17 cellular contexts compared by ENCODE assay signal in genomic region chr7:133482626-133483025, GRCh38.
DNase-seq lines count a peak whose midpoint lies in the region; ATAC-seq, FAIRE-seq and TF ChIP-seq lines count a peak whose summit lies in the region.
"Had no signal": no experiment of that assay in that cellular context is flagged by ENCODE, and none has a peak within 500 bp of the region (broad histone marks: within the 10 kb centered on the region; RNA-seq: fewer than 3 reads in every experiment).

No MANE protein-coding gene starts in this region.

- no peak for DNase-seq in activated naive CD4-positive, alpha-beta T cell (lab: John Stamatoyannopoulos, UW)
- DNase-seq in effector memory CD8-positive, alpha-beta T cell = no peak
- DNase-seq in GM12892 (ENCODE audit: insufficient read length) (no peak), frontal cortex (ENCODE audit: low spot score in 2 of 2) (no peak)
- DNase-seq: AML-193; GM23248; HCEC 1CT; NCI-H1417 treated with DMSO at 0.1 percent for 48 hours; NCI-H1930; NCI-H2171; NCI-H446; NK-92 treated with Interleukin-12 subunit alpha and Interleukin-12 subunit beta, amount 100 ng/mL, for 24 hours; SHP77 had no signal

- no peak overlapping the region for H3K27ac ChIP-seq in HEK293 (ENCODE audit: extremely low read depth, low read depth, low read length)
- H3K27ac ChIP-seq: GM23248 had no signal

- H3K9me3 Mint-ChIP-seq in activated naive CD4-positive, alpha-beta T cell treated with anti-CD3 and anti-CD28 coated beads, Interleukin-2, amount 50 U/mL, for 24 hours = no peaks in the 10 kb centered on the region
- no peaks in the 10 kb centered on the region for H3K9me3 Mint-ChIP-seq in effector memory CD8-positive, alpha-beta T cell

- peaks cover 66% of the 10 kb centered on the region for H3K4me1 Mint-ChIP-seq in activated naive CD4-positive, alpha-beta T cell treated with anti-CD3 and anti-CD28 coated beads, Interleukin-2, amount 50 U/mL, for 24 hours
- H3K4me1 Mint-ChIP-seq in effector memory CD8-positive, alpha-beta T cell (ENCODE audit: low read depth in 2 of 2) = peaks cover 42 to 64% of the 10 kb centered on the region in 2 donors

- TF ChIP-seq CTCF in HEK293 (tag by site-specific recombination; IDR thresholded peaks at IDR 0.05) = no peak

- H3K27me3 Mint-ChIP-seq in activated naive CD4-positive, alpha-beta T cell treated with anti-CD3 and anti-CD28 coated beads, Interleukin-2, amount 50 U/mL, for 24 hours = no peaks in the 10 kb centered on the region
- no peaks in the 10 kb centered on the region for H3K27me3 Mint-ChIP-seq in effector memory CD8-positive, alpha-beta T cell

- H3K27ac Mint-ChIP-seq in activated naive CD4-positive, alpha-beta T cell treated with anti-CD3 and anti-CD28 coated beads, Interleukin-2, amount 50 U/mL, for 24 hours = peak overlapping the region; percentile 8
- peak overlapping the region; percentile 24 to 41 for H3K27ac Mint-ChIP-seq in effector memory CD8-positive, alpha-beta T cell

- H3K4me1 ChIP-seq in HEK293 (ENCODE audit: control insufficient read depth, insufficient read depth, low read length) = peaks cover 18% of the 10 kb centered on the region

- H3K4me3 Mint-ChIP-seq in activated naive CD4-positive, alpha-beta T cell treated with anti-CD3 and anti-CD28 coated beads, Interleukin-2, amount 50 U/mL, for 24 hours = no peak overlapping the region
- peak overlapping the region; percentile 7 to 61 for H3K4me3 Mint-ChIP-seq in effector memory CD8-positive, alpha-beta T cell

- no peak for TF ChIP-seq POLR2A in GM12892 (IDR thresholded peaks at IDR 0.05; ENCODE audit: low read depth, low read length)

- FAIRE-seq in GM12892 (lab: Jason Lieb, UNC) = no peak
- FAIRE-seq in frontal cortex (lab: Jason Lieb, UNC) = no peak
- FAIRE-seq: G401.6 had no signal

- H3K9me3 ChIP-seq in HEK293 (ENCODE audit: control insufficient read depth, insufficient read depth, low read depth, low read length) = no peaks in the 10 kb centered on the region

- CTCF ChIA-PET in HEK293 (lab: Yijun Ruan, JAX) = interaction anchor here (1.5 kb wide), 1 partner anchor 49 kb away, joined by 3 read pairs; no protein-coding TSS in a partner anchor

- no peak for ATAC-seq in effector memory CD8-positive, alpha-beta T cell (replicated peaks)
- ATAC-seq in HG03521 (IDR thresholded peaks at IDR 0.05; ENCODE audit: unreplicated experiment) = no peak

- no peaks in the 10 kb centered on the region for H3K36me3 ChIP-seq in HEK293 (ENCODE audit: control insufficient read depth in 2 of 2, insufficient read depth in 1 of 2, low read length in 2 of 2)

- POLR2A ChIA-PET in HEK293 (lab: Yijun Ruan, JAX) = no interaction called here

- H3K4me3 ChIP-seq in HEK293 (ENCODE audit: low read depth, low read length) = no peak overlapping the region
- H3K4me3 ChIP-seq: GM23248 had no signal

- H3K36me3 Mint-ChIP-seq in activated naive CD4-positive, alpha-beta T cell treated with anti-CD3 and anti-CD28 coated beads, Interleukin-2, amount 50 U/mL, for 24 hours = peaks cover 14% of the 10 kb centered on the region
- peaks cover 11% of the 10 kb centered on the region for H3K36me3 Mint-ChIP-seq in effector memory CD8-positive, alpha-beta T cell (ENCODE audit: insufficient read depth)

TF ChIP-seq in HEK293, 187 proteins besides CTCF, POLR2A, EP300 and RAD21:
- TF ChIP-seq MZF1 (tag by site-specific recombination; IDR thresholded peaks at IDR 0.05; ENCODE audit: borderline replicate concordance) = no peak
- TF ChIP-seq ZNF18 (tag by site-specific recombination; IDR thresholded peaks at IDR 0.05) = peak; percentile 92
- TF ChIP-seq ZNF600 (tag by site-specific recombination; IDR thresholded peaks at IDR 0.05) = no peak
- TF ChIP-seq ZSCAN4 (tag by site-specific recombination; IDR thresholded peaks at IDR 0.05) = no peak
